Comparison of ENCODE assay signal across 18 cellular contexts in the genomic region with DNA sequence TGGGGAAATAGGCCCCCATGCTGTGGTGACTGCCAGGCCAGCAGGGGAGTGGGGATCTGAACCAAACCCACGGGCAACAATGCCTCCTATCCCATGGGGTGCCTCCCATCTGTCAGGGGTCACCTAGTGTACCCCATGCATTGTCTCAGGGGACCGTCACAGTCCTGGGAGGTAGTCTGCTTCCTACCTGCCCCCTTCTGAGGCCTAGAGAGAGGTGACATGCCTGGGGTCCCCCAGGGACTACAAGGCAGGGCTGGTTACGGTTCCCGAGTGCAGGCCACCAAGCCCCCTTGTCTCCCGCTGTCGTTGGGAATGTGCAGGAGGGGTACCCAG. TPM values are rescaled to one million over a fixed set of nuclear protein-coding genes. Genes with fewer than 3 reads are reported as not detected.
DNase-seq lines count a peak whose midpoint lies in the region; ATAC-seq, FAIRE-seq and TF ChIP-seq lines count a peak whose summit lies in the region.
"Had no signal": no experiment of that assay in that cellular context is flagged by ENCODE, and none has a peak within 500 bp of the region (broad histone marks: within the 10 kb centered on the region; RNA-seq: fewer than 3 reads in every experiment).

No MANE protein-coding gene starts in this region.

- DNase-seq in CD4-positive, alpha-beta memory T cell = no peak
- DNase-seq in RWPE1 (ENCODE audit: low spot score) (no peak), gastrocnemius medialis (no peak), retina (no peak), small intestine (no peak), MM.1S (no peak)
- DNase-seq: activated effector memory CD4-positive, alpha-beta T cell treated with Interleukin-2 at 50 U/mL for 16 hours; CD8-positive, alpha-beta T cell; kidney glomerular epithelial cell; NCI-H1436; NCI-H748 treated with DMSO at 0.1 percent for 48 hours; SJCRH30; stimulated activated CD4-positive, alpha-beta T cell treated with anti-CD3 and anti-CD28 coated beads, Interleukin-2, amount 100 ng/mL, for 48 hours had no signal

- CTCF ChIA-PET in CD4-positive, alpha-beta memory T cell (lab: Charles Lee; ENCODE audit: partially characterized antibody) = interaction anchor here (1.6 kb wide), 1 partner anchor 10 kb away, joined by 4 read pairs; no protein-coding TSS in a partner anchor
- CTCF ChIA-PET in RWPE1 (lab: Yijun Ruan, JAX) = interaction anchor here (0.5 to 0.6 kb wide), 2 partner anchors 11 to 51 kb away, joined by 3 to 4 read pairs; no protein-coding TSS in a partner anchor

- H2AFZ ChIP-seq in MM.1S (ENCODE audit: low read length) = no peak overlapping the region

- ATAC-seq in gastrocnemius medialis (no peak), HG03520 (IDR thresholded peaks at IDR 0.05; ENCODE audit: unreplicated experiment) (no peak)
- ATAC-seq: CD8-positive, alpha-beta T cell had no signal

- 80 to 85% methylated on average over 6 of the region's 6 CpGs for WGBS in esophagus, 2 donors
- WGBS in small intestine, 3 donors = 87 to 90% (median 87%) methylated on average over 6 of the region's 6 CpGs

- H3K4me3 Mint-ChIP-seq in CD4-positive, alpha-beta memory T cell = no peak overlapping the region
- H3K4me3 Mint-ChIP-seq: CD8-positive, alpha-beta T cell had no signal

- H3K4me2 ChIP-seq in MM.1S (ENCODE audit: low read depth, low read length) = no peak overlapping the region

- TF ChIP-seq POLR2A in gastrocnemius medialis (IDR thresholded peaks at IDR 0.05) = no peak

- peaks cover 21% of the 10 kb centered on the region for H3K4me1 ChIP-seq in CD4-positive, alpha-beta memory T cell (ENCODE audit: insufficient read depth, low read length)
- peaks cover 9 to 42% of the 10 kb centered on the region in 2 donors for H3K4me1 ChIP-seq in esophagus (ENCODE audit: control insufficient read depth in 2 of 2, insufficient read depth in 2 of 2, low read length in 1 of 2)
- peaks cover 69 to 79% of the 10 kb centered on the region in 2 donors for H3K4me1 ChIP-seq in gastrocnemius medialis
- H3K4me1 ChIP-seq in small intestine (ENCODE audit: control insufficient read depth in 2 of 2, insufficient read depth in 1 of 2, low read depth in 1 of 2, low read length in 1 of 2) = no peaks in the 10 kb centered on the region
- no peaks in the 10 kb centered on the region for H3K4me1 ChIP-seq in MM.1S (ENCODE audit: low read length)

- FAIRE-seq in small intestine (lab: Jason Lieb, UNC) = no peak

- H3K27ac ChIP-seq in CD4-positive, alpha-beta memory T cell (ENCODE audit: low read depth, low read length) = no peak overlapping the region
- H3K27ac ChIP-seq in RWPE1 = peak overlapping the region; percentile 100
- H3K27ac ChIP-seq in esophagus (ENCODE audit: low read depth in 2 of 2, low read length in 1 of 2) = peak overlapping the region; percentile 91 to 96
- H3K27ac ChIP-seq in gastrocnemius medialis = peak overlapping the region; percentile 98 to 100 (median 99)
- no peak overlapping the region for H3K27ac ChIP-seq in small intestine (ENCODE audit: low read depth in 1 of 2, low read length in 1 of 2)
- H3K27ac ChIP-seq in MM.1S (ENCODE audit: low read length) = no peak overlapping the region
- H3K27ac ChIP-seq: SJCRH30 had no signal

- peak overlapping the region in 4 of 7 donors; percentile 24 to 48 (median 42) for H3K27ac Mint-ChIP-seq in CD4-positive, alpha-beta memory T cell

- H3K4me1 Mint-ChIP-seq in CD4-positive, alpha-beta memory T cell = peaks cover 15 to 32% (median 17%) of the 10 kb centered on the region in 4 donors

- in situ Hi-C loops in gastrocnemius medialis (cut with MboI; ENCODE audit: low sequenced_read_pairs in 4 of 4) = loop anchor here in 1 of 4 donors (10.0 kb wide), 1 partner anchor 46 kb away; a partner anchor contains a TSS

- H3K27me3 ChIP-seq in CD4-positive, alpha-beta memory T cell (ENCODE audit: insufficient read depth, low read length) = no peaks in the 10 kb centered on the region
- no peaks in the 10 kb centered on the region for H3K27me3 ChIP-seq in esophagus (ENCODE audit: control insufficient read depth in 1 of 2, insufficient read depth in 2 of 2, low read length in 2 of 2)
- no peaks in the 10 kb centered on the region for H3K27me3 ChIP-seq in gastrocnemius medialis
- H3K27me3 ChIP-seq in small intestine (ENCODE audit: control insufficient read depth in 2 of 2, insufficient read depth in 2 of 2, low read length in 2 of 2) = no peaks in the 10 kb centered on the region
- H3K27me3 ChIP-seq in MM.1S (replicated peaks; ENCODE audit: insufficient read depth, low read length) = no peaks in the 10 kb centered on the region
- H3K27me3 ChIP-seq: SJCRH30 had no signal

- TF ChIP-seq CTCF in RWPE1 (conservative IDR thresholded peaks at IDR 0.05; ENCODE audit: low read depth) = no peak
- no peak for TF ChIP-seq CTCF in gastrocnemius medialis (IDR thresholded peaks at IDR 0.05 in 4 of 5, conservative IDR thresholded peaks at IDR 0.05 in 1 of 5)
- no peak for TF ChIP-seq CTCF in MM.1S (IDR thresholded peaks at IDR 0.05; ENCODE audit: low read length)

- no peaks in the 10 kb centered on the region for H3K9me2 ChIP-seq in MM.1S (replicated peaks; ENCODE audit: insufficient read depth, low read length)

- H4K20me1 ChIP-seq in MM.1S (ENCODE audit: insufficient read depth, low read length) = 0 out of 2 replicates have a peak, but pooled peaks cover 3% of the 10 kb centered on the region

- H3K9me3 Mint-ChIP-seq in CD4-positive, alpha-beta memory T cell = no peaks in the 10 kb centered on the region
- H3K9me3 Mint-ChIP-seq: CD8-positive, alpha-beta T cell had no signal

- H3K4me3 ChIP-seq in CD4-positive, alpha-beta memory T cell (ENCODE audit: low read length in 2 of 2) = no peak overlapping the region
- no peak overlapping the region for H3K4me3 ChIP-seq in esophagus (ENCODE audit: low read depth in 1 of 2, low read length in 2 of 2)
- H3K4me3 ChIP-seq in gastrocnemius medialis = peak overlapping the region in 3 of 4 donors; percentile 44 to 48 (median 48)
- no peak overlapping the region for H3K4me3 ChIP-seq in small intestine (ENCODE audit: low read depth in 1 of 2, low read length in 2 of 2)
- H3K4me3 ChIP-seq in MM.1S (ENCODE audit: low read length) = no peak overlapping the region
- H3K4me3 ChIP-seq: SJCRH30 had no signal

- H3K9ac ChIP-seq in MM.1S (ENCODE audit: low read length) = no peak overlapping the region

- peaks cover 0 to 15% of the 10 kb centered on the region in 2 donors for H3K36me3 Mint-ChIP-seq in CD4-positive, alpha-beta memory T cell

- intact Hi-C loops in CD4-positive, alpha-beta memory T cell (cut with micrococcal nuclease) = no loop called here
- intact Hi-C loops in gastrocnemius medialis (cut with DNase I; ENCODE audit: low total_unique reads) = loop anchor here (5.0 to 10.0 kb wide), 8 partner anchors 63 to 1786 kb away; a partner anchor contains a TSS

- peaks cover 11% of the 10 kb centered on the region for H3K36me3 ChIP-seq in CD4-positive, alpha-beta memory T cell (ENCODE audit: insufficient read depth, low read length)
- H3K36me3 ChIP-seq in esophagus (ENCODE audit: control insufficient read depth in 2 of 2, insufficient read depth in 2 of 2, low read length in 1 of 2) (peaks cover 0 to 23% of the 10 kb centered on the region in 2 donors), gastrocnemius medialis (peaks cover 0 to 7% of the 10 kb centered on the region in 2 donors), small intestine (ENCODE audit: control insufficient read depth in 2 of 2, insufficient read depth in 2 of 2, low read length in 2 of 2) (peaks cover 0 to 6% of the 10 kb centered on the region in 2 donors), MM.1S (replicated peaks; ENCODE audit: insufficient read depth, low read length) (no peaks in the 10 kb centered on the region)

- H3K27me3 Mint-ChIP-seq in CD4-positive, alpha-beta memory T cell = no peaks in the 10 kb centered on the region

- H3K79me2 ChIP-seq in MM.1S (ENCODE audit: low read length) = peaks cover 35% of the 10 kb centered on the region

- H3F3A ChIP-seq in MM.1S (ENCODE audit: insufficient read depth, low read length) = no peaks in the 10 kb centered on the region

- POLR2A ChIA-PET in CD4-positive, alpha-beta memory T cell (lab: Charles Lee; ENCODE audit: partially characterized antibody) = no interaction called here
- POLR2A ChIA-PET in RWPE1 (lab: Yijun Ruan, JAX; ENCODE audit: low non-redundant PET) = no interaction called here

- H3K9me3 ChIP-seq in CD4-positive, alpha-beta memory T cell (ENCODE audit: control insufficient read depth in 1 of 2, low read length in 2 of 2) = no peaks in the 10 kb centered on the region
- H3K9me3 ChIP-seq in esophagus (ENCODE audit: control insufficient read depth in 2 of 2, insufficient read depth in 1 of 2, low read depth in 1 of 2, low read length in 1 of 2) = no peaks in the 10 kb centered on the region
- H3K9me3 ChIP-seq in gastrocnemius medialis = no peaks in the 10 kb centered on the region
- no peaks in the 10 kb centered on the region for H3K9me3 ChIP-seq in small intestine (ENCODE audit: control insufficient read depth, low read depth)
- no peaks in the 10 kb centered on the region for H3K9me3 ChIP-seq in MM.1S (replicated peaks; ENCODE audit: insufficient read depth, low read length)
- H3K9me3 ChIP-seq: SJCRH30 had no signal

RNA-seq across cellular contexts. Expression of a gene that starts 11.1 kb away (rescaled TPM):
- total RNA-seq in CD4-positive, alpha-beta memory T cell = 10 to 100 TPM; 56.6 to 67.2 TPM
- 100 to 1,000 TPM; 177 to 252 TPM for polyA plus RNA-seq in CD4-positive, alpha-beta memory T cell
- polyA plus RNA-seq in esophagus = 100 to 1,000 TPM; 471 to 517 TPM
- 100 to 1,000 TPM; 344 to 756 (median 532) TPM for total RNA-seq in gastrocnemius medialis
- polyA plus RNA-seq in small intestine = 100 to 1,000 TPM; 597 to 818 (median 651) TPM

RNA-seq across cellular contexts. Expression of a gene that starts 22.1 kb away (rescaled TPM):
- not detected for total RNA-seq in CD4-positive, alpha-beta memory T cell
- polyA plus RNA-seq in CD4-positive, alpha-beta memory T cell = under 1 TPM in 1 of 2 donors, not detected in 1; 0.20 TPM
- polyA plus RNA-seq in esophagus (under 1 TPM; 0.01 to 0.08 TPM), small intestine (under 1 TPM in 1 of 3 donors, not detected in 2; 0.55 TPM)
- not detected for total RNA-seq in gastrocnemius medialis
- total RNA-seq: cerebellum, fibroblast of villous mesenchyme, G401 had no signal

RNA-seq across cellular contexts. Expression of a gene that starts 31.3 kb away (rescaled TPM):
- 100 to 1,000 TPM; 189 to 194 TPM for total RNA-seq in CD4-positive, alpha-beta memory T cell
- polyA plus RNA-seq in CD4-positive, alpha-beta memory T cell = 100 to 1,000 TPM; 246 to 269 TPM
- polyA plus RNA-seq in esophagus = 100 to 1,000 TPM; 362 to 444 TPM
- total RNA-seq in gastrocnemius medialis = 100 to 1,000 TPM in 2 of 4 donors, 10 to 100 TPM in 2; 56.2 to 155 (median 113) TPM
- 100 to 1,000 TPM; 147 to 234 (median 165) TPM for polyA plus RNA-seq in small intestine

RNA-seq across cellular contexts. Expression of a gene that starts 42.5 kb away (rescaled TPM):
- total RNA-seq in CD4-positive, alpha-beta memory T cell = 100 to 1,000 TPM; 122 to 138 TPM
- 100 to 1,000 TPM; 307 to 824 TPM for polyA plus RNA-seq in CD4-positive, alpha-beta memory T cell
- polyA plus RNA-seq in esophagus (100 to 1,000 TPM; 249 to 309 TPM), small intestine (10 to 100 TPM; 39.4 to 45.3 (median 43.2) TPM)
- 10 to 100 TPM; 12.3 to 27.3 (median 16.6) TPM for total RNA-seq in gastrocnemius medialis

Comparison
In these comparisons a context has a peak if more than half of its experiments do, and no peak if none do; other contexts are left out.
1. H3K27ac ChIP-seq: peak in RWPE1 (single experiment), esophagus (2 of 2) and gastrocnemius medialis (4 of 4); none in CD4-positive, alpha-beta memory T cell (single experiment), small intestine (0 of 2) and MM.1S (single experiment).
2. H3K4me3 ChIP-seq: peak in gastrocnemius medialis (3 of 4); none in CD4-positive, alpha-beta memory T cell (0 of 2), esophagus (0 of 2), small intestine (0 of 2) and MM.1S (single experiment).